10 cellular contexts compared by ENCODE assay signal in genomic region chr3:169931747-169932520, GRCh38.
DNase-seq lines count a peak whose midpoint lies in the region; ATAC-seq lines count a peak whose summit lies in the region.
"Had no signal": no experiment of that assay in that cellular context is flagged by ENCODE, and none has a peak within 500 bp of the region (broad histone marks: within the 10 kb centered on the region; RNA-seq: fewer than 3 reads in every experiment).

No MANE protein-coding gene starts in this region.

- H3K9me3 Mint-ChIP-seq in activated naive CD8-positive, alpha-beta T cell treated with anti-CD3 and anti-CD28 coated beads, Interleukin-2, amount 50 U/mL, for 24 hours = no peaks in the 10 kb centered on the region

- peaks cover 5% of the 10 kb centered on the region for H3K27me3 Mint-ChIP-seq in activated naive CD8-positive, alpha-beta T cell treated with anti-CD3 and anti-CD28 coated beads, Interleukin-2, amount 50 U/mL, for 24 hours

- no peaks in the 10 kb centered on the region for H3K36me3 Mint-ChIP-seq in activated naive CD8-positive, alpha-beta T cell treated with anti-CD3 and anti-CD28 coated beads, Interleukin-2, amount 50 U/mL, for 24 hours (ENCODE audit: low read depth)

- no peak overlapping the region for H3K4me3 Mint-ChIP-seq in activated naive CD8-positive, alpha-beta T cell treated with anti-CD3 and anti-CD28 coated beads, Interleukin-2, amount 50 U/mL, for 24 hours

- DNase-seq in germinal center (ENCODE audit: low spot score) (peak; percentile 70), medulla oblongata (ENCODE audit: extremely low spot score) (no peak), CD1c-positive myeloid dendritic cell (ENCODE audit: extremely low spot score) (no peak), GM03348 (ENCODE audit: low spot score) (no peak)
- no peak for DNase-seq in activated naive CD8-positive, alpha-beta T cell treated with anti-CD3 and anti-CD28 coated beads, Interleukin-2, amount 50 U/mL, for 24 hours
- DNase-seq: KBM-7, psoas muscle had no signal

- no peak overlapping the region for H3K27ac Mint-ChIP-seq in activated naive CD8-positive, alpha-beta T cell treated with anti-CD3 and anti-CD28 coated beads, Interleukin-2, amount 50 U/mL, for 24 hours

- H3K4me1 Mint-ChIP-seq in activated naive CD8-positive, alpha-beta T cell treated with anti-CD3 and anti-CD28 coated beads, Interleukin-2, amount 50 U/mL, for 24 hours = peaks cover 6% of the 10 kb centered on the region

- ATAC-seq in GM18520 (IDR thresholded peaks at IDR 0.05; ENCODE audit: unreplicated experiment) (peak; percentile 90), GM21526 (IDR thresholded peaks at IDR 0.05; ENCODE audit: low FRiP score, unreplicated experiment) (peak; percentile 92), HG03159 (IDR thresholded peaks at IDR 0.05; ENCODE audit: unreplicated experiment) (peak; percentile 94)
- no peak for ATAC-seq in activated naive CD8-positive, alpha-beta T cell treated with anti-CD3 and anti-CD28 coated beads, Interleukin-2, amount 50 U/mL, for 24 hours
- ATAC-seq: psoas muscle had no signal
